8 cellular contexts compared by ENCODE assay signal in the genomic region with DNA sequence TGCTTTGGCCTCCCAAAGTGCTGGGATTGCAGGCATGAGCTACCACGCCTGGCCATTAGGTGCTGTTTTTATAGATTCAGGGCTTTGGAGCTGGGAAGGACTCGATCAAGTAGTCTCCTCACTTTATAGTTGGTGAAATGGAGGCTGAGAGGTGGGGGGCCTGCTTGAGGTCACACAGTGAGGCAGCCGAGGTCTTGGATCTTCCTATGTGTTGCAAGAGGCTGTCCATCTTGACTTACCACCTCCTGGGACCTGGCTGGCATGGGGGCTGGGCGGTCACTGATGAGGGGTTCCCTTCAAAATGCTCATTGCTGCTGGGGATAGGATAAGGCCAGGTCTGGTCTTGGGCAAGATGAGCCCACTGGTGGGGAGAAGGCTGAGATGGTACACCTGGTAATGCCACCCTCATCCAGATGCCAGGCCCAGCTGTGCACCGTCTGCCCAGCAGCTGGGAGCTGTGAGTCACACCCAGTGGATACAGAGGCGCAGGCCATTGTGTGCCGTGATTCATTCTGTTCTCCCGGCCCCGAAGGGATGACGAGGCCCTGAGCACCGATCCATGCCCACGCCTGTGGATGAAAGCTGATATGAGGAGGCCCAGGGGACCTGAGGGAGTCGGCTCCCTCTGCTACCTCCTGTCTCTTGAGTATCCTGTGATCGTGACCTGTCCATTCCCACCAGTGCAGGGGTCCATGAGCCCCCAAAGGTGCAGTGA. TPM values are rescaled to one million over a fixed set of nuclear protein-coding genes. Genes with fewer than 3 reads are reported as not detected.
DNase-seq lines count a peak whose midpoint lies in the region; ATAC-seq and TF ChIP-seq lines count a peak whose summit lies in the region.

No MANE protein-coding gene starts in this region.

- H3F3A ChIP-seq in neural progenitor cell (ENCODE audit: low read depth), result peaks cover 45% of the 10 kb centered on the region

- peaks cover 57% of the 10 kb centered on the region for H3K4me1 ChIP-seq in neural progenitor cell

- peak overlapping the region; percentile 99 for H3K27ac Mint-ChIP-seq in neural progenitor cell
- no peak overlapping the region for H3K27ac Mint-ChIP-seq in activated naive CD8-positive, alpha-beta T cell treated with anti-CD3 and anti-CD28 coated beads for 36 hours

- H3K27me3 Mint-ChIP-seq in neural progenitor cell (ENCODE audit: insufficient read depth, low read depth), result peaks cover 3% of the 10 kb centered on the region
- no peaks in the 10 kb centered on the region for H3K27me3 Mint-ChIP-seq in activated naive CD8-positive, alpha-beta T cell treated with anti-CD3 and anti-CD28 coated beads for 36 hours

- H2AFZ ChIP-seq in neural progenitor cell (replicated peaks), result no peak overlapping the region

- H3K4me3 Mint-ChIP-seq in neural progenitor cell, result peak overlapping the region; percentile 75
- no peak overlapping the region for H3K4me3 Mint-ChIP-seq in activated naive CD8-positive, alpha-beta T cell treated with anti-CD3 and anti-CD28 coated beads for 36 hours

- H3K36me3 ChIP-seq in neural progenitor cell, result no peaks in the 10 kb centered on the region

- H4K20me1 ChIP-seq in neural progenitor cell (ENCODE audit: low read depth), result peaks cover 34% of the 10 kb centered on the region

- peak overlapping the region; percentile 69 for H3K4me2 ChIP-seq in neural progenitor cell

- no peaks in the 10 kb centered on the region for H3K9me3 Mint-ChIP-seq in neural progenitor cell
- no peaks in the 10 kb centered on the region for H3K9me3 Mint-ChIP-seq in activated naive CD8-positive, alpha-beta T cell treated with anti-CD3 and anti-CD28 coated beads for 36 hours

- TF ChIP-seq CTCF in AG10803 (conservative IDR thresholded peaks at IDR 0.05; ENCODE audit: low read length) (no peak), neural progenitor cell (IDR thresholded peaks at IDR 0.05) (no peak), GM10266 (IDR thresholded peaks at IDR 0.05; ENCODE audit: control insufficient read depth, insufficient read depth, low read depth, missing control alignments) (no peak)

- no peaks in the 10 kb centered on the region for H3K9me3 ChIP-seq in neural progenitor cell (ENCODE audit: low read depth)

- peak; percentile 92 for ATAC-seq in esophagus mucosa
- ATAC-seq in HG03045 (IDR thresholded peaks at IDR 0.05; ENCODE audit: unreplicated experiment), result no peak
- no peak for ATAC-seq in GM18511 (IDR thresholded peaks at IDR 0.05; ENCODE audit: unreplicated experiment)

- H3K79me2 ChIP-seq in neural progenitor cell (ENCODE audit: low read depth), result peaks cover 96% of the 10 kb centered on the region

- H3K4me3 ChIP-seq in AG10803 (ENCODE audit: low read length) (peak overlapping the region; percentile 59), neural progenitor cell (peak overlapping the region; percentile 24)

- H3K9ac ChIP-seq in neural progenitor cell, result no peak overlapping the region

- H3K4me1 Mint-ChIP-seq in neural progenitor cell, result peaks cover 65% of the 10 kb centered on the region
- no peaks in the 10 kb centered on the region for H3K4me1 Mint-ChIP-seq in activated naive CD8-positive, alpha-beta T cell treated with anti-CD3 and anti-CD28 coated beads for 36 hours

- DNase-seq in AG10803 (ENCODE audit: low read depth), result peak; percentile 88
- peak; percentile 21 for DNase-seq in NCI-H510A (lab: John Stamatoyannopoulos, UW)
- DNase-seq in neural progenitor cell (ENCODE audit: low spot score), result no peak
- no peak for DNase-seq in activated naive CD8-positive, alpha-beta T cell treated with anti-CD3 and anti-CD28 coated beads for 36 hours
- no peak for DNase-seq in GM10266 (ENCODE audit: extremely low spot score)

- H3K27ac ChIP-seq in neural progenitor cell, result peak overlapping the region; percentile 90

- no peaks in the 10 kb centered on the region for H3K27me3 ChIP-seq in neural progenitor cell

- H3K36me3 Mint-ChIP-seq in neural progenitor cell, result peaks cover 8% of the 10 kb centered on the region
- H3K36me3 Mint-ChIP-seq in activated naive CD8-positive, alpha-beta T cell treated with anti-CD3 and anti-CD28 coated beads for 36 hours, result no peaks in the 10 kb centered on the region

RNA-seq across cellular contexts. Expression of gene NDST1, which starts 10.5 kb away (rescaled TPM):
- total RNA-seq in esophagus mucosa (112 TPM), neural progenitor cell (ENCODE audit: low replicate concordance) (22.9 and 45.6 TPM in 2 replicates)
- 1 to 10 TPM; 7.1 to 7.3 TPM for total RNA-seq in activated naive CD8-positive, alpha-beta T cell treated with anti-CD3 and anti-CD28 coated beads for 36 hours

RNA-seq across cellular contexts. Expression of gene RPS14, which starts 47.9 kb away (rescaled TPM):
- total RNA-seq in esophagus mucosa (1,847 TPM), neural progenitor cell (ENCODE audit: low replicate concordance) (3,204 and 3,639 TPM in 2 replicates)
- total RNA-seq in activated naive CD8-positive, alpha-beta T cell treated with anti-CD3 and anti-CD28 coated beads for 36 hours, result 1,000 to 10,000 TPM; 2,978 to 3,004 TPM

Comparison
In these comparisons a context has a peak if more than half of its experiments do, and no peak if none do; other contexts are left out.
1. DNase-seq: peak in AG10803 (single experiment) and NCI-H510A (single experiment); none in neural progenitor cell (single experiment), activated naive CD8-positive, alpha-beta T cell treated with anti-CD3 and anti-CD28 coated beads for 36 hours (single experiment) and GM10266 (single experiment).